9 cellular contexts compared by ENCODE assay signal in genomic region chr2:12718662-12719399, GRCh38. TPM values are rescaled to one million over a fixed set of nuclear protein-coding genes. Genes with fewer than 3 reads are reported as not detected.
DNase-seq lines count a peak whose midpoint lies in the region; ATAC-seq and TF ChIP-seq lines count a peak whose summit lies in the region.
"Had no signal": no experiment of that assay in that cellular context is flagged by ENCODE, and none has a peak within 500 bp of the region (broad histone marks: within the 10 kb centered on the region; RNA-seq: fewer than 3 reads in every experiment).

No MANE protein-coding gene starts in this region.

- peaks cover 21% of the 10 kb centered on the region for H3K36me3 ChIP-seq in iPS-20b (ENCODE audit: insufficient read depth, low read depth, low read length)

- H3K4me3 ChIP-seq in iPS-20b (ENCODE audit: low read length) = peak overlapping the region; percentile 96

- DNase-seq in CD14-positive monocyte (ENCODE audit: low spot score) (no peak), NCI-H2171 treated with DMSO at 0.1 percent for 48 hours (lab: John Stamatoyannopoulos, UW) (peak; percentile 64), ecto neural progenitor cell (ENCODE audit: low spot score) (no peak)
- DNase-seq in activated naive CD4-positive, alpha-beta T cell treated with anti-CD3 and anti-CD28 coated beads, Interleukin-2, amount 50 U/mL, for 16 hours = peak; percentile 46
- peak; percentile 50 for DNase-seq in stimulated activated CD4-positive, alpha-beta T cell treated with anti-CD3 and anti-CD28 coated beads, Interleukin-4, amount 100 ng/mL, for 1 hour

- H3K27me3 ChIP-seq in iPS-20b (ENCODE audit: insufficient read depth, low read length) = no peaks in the 10 kb centered on the region; the same call in 1 of the 2 replicates

- H3K9me3 ChIP-seq in iPS-20b (ENCODE audit: insufficient read depth, low read depth, low read length) = no peaks in the 10 kb centered on the region

- H3K27ac ChIP-seq in iPS-20b (ENCODE audit: low read length) = peak overlapping the region; percentile 76

- H3K36me3 Mint-ChIP-seq in CD14-positive monocyte = peaks cover 15 to 19% of the 10 kb centered on the region in 2 donors

- peaks cover 0 to 27% (median 14%) of the 10 kb centered on the region in 7 donors for H3K9me3 Mint-ChIP-seq in CD14-positive monocyte

- H3K27ac Mint-ChIP-seq in CD14-positive monocyte = peak overlapping the region in 1 of 7 donors; percentile 41

- peaks cover 52 to 76% (median 63%) of the 10 kb centered on the region in 3 donors for H3K27me3 Mint-ChIP-seq in CD14-positive monocyte (ENCODE audit: low read depth in 3 of 3)

- peaks cover 62% of the 10 kb centered on the region for H3K4me1 Mint-ChIP-seq in CD14-positive monocyte

- ATAC-seq in HG03469 (IDR thresholded peaks at IDR 0.05; ENCODE audit: unreplicated experiment) = no peak
- ATAC-seq in GM21367 (IDR thresholded peaks at IDR 0.05; ENCODE audit: unreplicated experiment) = no peak
- ATAC-seq: left colon had no signal

- H3K4me3 Mint-ChIP-seq in CD14-positive monocyte = peak overlapping the region; percentile 97 to 98

- intact Hi-C loops in CD14-positive monocyte (cut with micrococcal nuclease) = loop anchor here in 1 of 2 donors (10.0 kb wide), 1 partner anchor 274 kb away; no protein-coding TSS in a partner anchor

- peaks cover 34% of the 10 kb centered on the region; the same call in 1 of the 2 replicates for H3K4me1 ChIP-seq in iPS-20b (ENCODE audit: insufficient read depth, low read length)

- peak overlapping the region; percentile 96 for H3K9ac ChIP-seq in iPS-20b (ENCODE audit: low read depth, low read length)

- no peak for TF ChIP-seq CTCF in CD14-positive monocyte (IDR thresholded peaks at IDR 0.05)

RNA-seq across cellular contexts. Expression of gene TRIB2, which starts 2.1 kb away (rescaled TPM):
- polyA plus RNA-seq in CD14-positive monocyte = under 1 TPM; 0.29 to 0.51 TPM

Comparison
In these comparisons a context has a peak if more than half of its experiments do, and no peak if none do; other contexts are left out.
1. DNase-seq: peak in NCI-H2171 treated with DMSO at 0.1 percent for 48 hours (single experiment), activated naive CD4-positive, alpha-beta T cell treated with anti-CD3 and anti-CD28 coated beads, Interleukin-2, amount 50 U/mL, for 16 hours (single experiment) and stimulated activated CD4-positive, alpha-beta T cell treated with anti-CD3 and anti-CD28 coated beads, Interleukin-4, amount 100 ng/mL, for 1 hour (single experiment); none in CD14-positive monocyte (single experiment) and ecto neural progenitor cell (single experiment).